In the genomic region with DNA sequence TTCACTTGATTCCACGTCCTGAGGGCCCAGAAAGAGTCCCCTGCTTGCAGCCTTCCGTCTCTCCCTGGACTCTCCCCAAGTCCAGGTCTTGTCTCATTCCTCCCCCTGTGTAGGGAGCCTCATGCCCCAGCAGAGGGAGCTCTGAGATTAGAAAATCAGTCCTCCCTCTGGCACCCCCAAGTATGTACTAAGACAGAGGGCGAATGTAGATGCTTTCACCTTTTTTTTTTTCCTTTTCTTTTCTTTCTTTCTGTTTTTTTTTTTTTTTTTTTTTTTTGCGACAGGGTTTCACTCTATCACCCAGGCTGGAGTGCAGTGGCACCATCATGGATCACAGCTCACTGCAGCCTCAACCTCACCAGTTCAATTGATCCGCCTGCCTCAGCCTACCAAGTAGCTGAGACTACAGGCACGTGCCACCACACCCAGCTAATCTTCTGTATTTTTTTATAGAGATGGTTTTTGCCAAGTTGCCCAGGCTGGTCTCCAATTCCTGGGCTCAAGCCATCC, we compare ENCODE assay signal across 8 cellular contexts. TPM values are rescaled to one million over a fixed set of nuclear protein-coding genes. Genes with fewer than 3 reads are reported as not detected.
DNase-seq lines count a peak whose midpoint lies in the region; ATAC-seq and TF ChIP-seq lines count a peak whose summit lies in the region.

No MANE protein-coding gene starts in this region.

- in situ Hi-C loops in Panc1 (cut with HindIII; ENCODE audit: low pct_unique_long_range_greater_than_20kb, low sequenced_read_pairs), result no loop called here

- TF ChIP-seq CTCF in Panc1 (IDR thresholded peaks at IDR 0.05) (peak; percentile 95), fibroblast of pulmonary artery (IDR thresholded peaks at IDR 0.05; ENCODE audit: low read length, missing control alignments) (peak; percentile 92), omental fat pad (IDR thresholded peaks at IDR 0.05) (peak in 2 of 3 donors; percentile 24 to 69)

- no TSS peak for BruUV-seq in Panc1 (replicated peaks; lab: Mats Ljungman, UMichigan)

- H3K4me3 ChIP-seq in Panc1 (ENCODE audit: low read depth in 2 of 2, low read length in 2 of 2) (no peak overlapping the region), fibroblast of pulmonary artery (replicated peaks; ENCODE audit: low read depth, low read length) (no peak overlapping the region)

- POLR2A ChIA-PET in Panc1 (lab: Charles Lee), result interaction anchor here (0.7 to 1.0 kb wide), 2 partner anchors 10 to 453 kb away, joined by 3 to 17 read pairs; no protein-coding TSS in a partner anchor

- CTCF ChIA-PET in Panc1 (lab: Charles Lee), result interaction anchor here (0.5 to 4.6 kb wide), 25 partner anchors 10 to 1911 kb away, joined by 3 to 49 read pairs (median 9); partner anchors contain the start of gene KAZALD1

- peak; percentile 94 for TF ChIP-seq RAD21 in Ishikawa (IDR thresholded peaks at IDR 0.05; ENCODE audit: low read depth)

- peaks cover 21% of the 10 kb centered on the region for H3K4me1 ChIP-seq in Panc1 (ENCODE audit: control insufficient read depth, insufficient read depth, low read length)

- intact Hi-C loops in Panc1 (cut with micrococcal nuclease; ENCODE audit: unreplicated experiment), result loop anchor here (10.0 kb wide), 1 partner anchor 103 kb away; no protein-coding TSS in a partner anchor

- H3K27ac ChIP-seq in Panc1 (ENCODE audit: low read length), result no peak overlapping the region

- H3K27me3 ChIP-seq in Panc1 (ENCODE audit: control insufficient read depth, insufficient read depth, low read length), result no peaks in the 10 kb centered on the region

- no peaks in the 10 kb centered on the region for H3K36me3 ChIP-seq in Panc1 (ENCODE audit: control insufficient read depth, insufficient read depth, low read length)

- TF ChIP-seq EP300 in Ishikawa (IDR thresholded peaks at IDR 0.05; ENCODE audit: borderline replicate concordance), result no peak

- no peaks in the 10 kb centered on the region for H3K9me3 ChIP-seq in Panc1 (ENCODE audit: control insufficient read depth, insufficient read depth, low read depth, low read length)

- DNase-seq in CMK (ENCODE audit: low read depth), result peak; percentile 69
- DNase-seq in Panc1 (ENCODE audit: low read depth, low spot score), result no peak
- DNase-seq in activated T-cell treated with anti-CD3 and anti-CD28 coated beads, Interleukin-2, amount 50 U/mL, for 48 hours, result peak; percentile 80 to 82
- peak; percentile 89 for DNase-seq in fibroblast of pulmonary artery (ENCODE audit: low read depth)
- peak; percentile 60 for DNase-seq in omental fat pad (ENCODE audit: low spot score)
- peak; percentile 87 for DNase-seq in ureter (ENCODE audit: low spot score)

- peak; percentile 58 for ATAC-seq in GM19455 (IDR thresholded peaks at IDR 0.05; ENCODE audit: unreplicated experiment)
- ATAC-seq in Panc1, result peak; percentile 81
- peak; percentile 79 for ATAC-seq in omental fat pad (ENCODE audit: low FRiP score)

TF ChIP-seq in Ishikawa, 13 proteins besides CTCF, POLR2A, EP300 and RAD21:
- TF ChIP-seq TCF12 (IDR thresholded peaks at IDR 0.05; ENCODE audit: low read depth), result no peak
- no peak for TF ChIP-seq YY1 (IDR thresholded peaks at IDR 0.05; ENCODE audit: low read depth)
- TF ChIP-seq, protein P1, sequence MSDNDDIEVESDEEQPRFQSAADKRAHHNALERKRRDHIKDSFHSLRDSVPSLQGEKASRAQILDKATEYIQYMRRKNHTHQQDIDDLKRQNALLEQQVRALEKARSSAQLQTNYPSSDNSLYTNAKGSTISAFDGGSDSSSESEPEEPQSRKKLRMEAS (IDR thresholded peaks at IDR 0.05), result no peak
- TF ChIP-seq EGR1 (IDR thresholded peaks at IDR 0.05), result no peak
- TF ChIP-seq, protein P2, sequence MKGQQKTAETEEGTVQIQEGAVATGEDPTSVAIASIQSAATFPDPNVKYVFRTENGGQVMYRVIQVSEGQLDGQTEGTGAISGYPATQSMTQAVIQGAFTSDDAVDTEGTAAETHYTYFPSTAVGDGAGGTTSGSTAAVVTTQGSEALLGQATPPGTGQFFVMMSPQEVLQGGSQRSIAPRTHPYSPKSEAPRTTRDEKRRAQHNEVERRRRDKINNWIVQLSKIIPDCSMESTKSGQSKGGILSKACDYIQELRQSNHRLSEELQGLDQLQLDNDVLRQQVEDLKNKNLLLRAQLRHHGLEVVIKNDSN (IDR thresholded peaks at IDR 0.05), result no peak

RNA-seq across cellular contexts. Expression of gene SFXN3, which starts 10.3 kb away (rescaled TPM):
- total RNA-seq in Panc1 (2021; ENCODE audit: unreplicated experiment), result 15.3 TPM
- 12.9 TPM for polyA plus RNA-seq in Panc1 (2012; ENCODE audit: insufficient read length)
- total RNA-seq in omental fat pad, result 10 to 100 TPM; 54.8 to 97.3 (median 71.2) TPM
- total RNA-seq in ureter, result 36.8 TPM

RNA-seq across cellular contexts. Expression of gene PDZD7, which starts 10.4 kb away (rescaled TPM):
- 1.8 TPM for total RNA-seq in Panc1 (2021; ENCODE audit: unreplicated experiment)
- polyA plus RNA-seq in Panc1 (2012; ENCODE audit: insufficient read length), result 2.0 TPM
- 1 to 10 TPM in 1 of 4 donors, under 1 TPM in 3; 0.12 to 3.3 (median 0.30) TPM for total RNA-seq in omental fat pad
- total RNA-seq in ureter, result 0.18 TPM

RNA-seq across cellular contexts. Expression of gene KAZALD1, which starts 20.5 kb away (rescaled TPM):
- total RNA-seq in Panc1 (2021; ENCODE audit: unreplicated experiment), result 21.2 TPM
- 17.5 TPM for polyA plus RNA-seq in Panc1 (2012; ENCODE audit: insufficient read length)
- total RNA-seq in omental fat pad, result 10 to 100 TPM in 1 of 4 donors, 1 to 10 TPM in 2, under 1 TPM in 1; 0.72 to 15.0 (median 1.6) TPM
- 3.4 TPM for total RNA-seq in ureter

RNA-seq across cellular contexts. Expression of gene LZTS2, which starts 41.7 kb away (rescaled TPM):
- total RNA-seq in Panc1 (2021; ENCODE audit: unreplicated experiment) (65.5 TPM), omental fat pad (10 to 100 TPM; 59.4 to 98.0 (median 72.6) TPM), ureter (63.6 TPM)
- 97.7 TPM for polyA plus RNA-seq in Panc1 (2012; ENCODE audit: insufficient read length)

RNA-seq across cellular contexts. Expression of gene TWNK, which starts 54.0 kb away (rescaled TPM):
- total RNA-seq in Panc1 (2021; ENCODE audit: unreplicated experiment), result 30.5 TPM
- polyA plus RNA-seq in Panc1 (2012; ENCODE audit: insufficient read length), result 25.0 TPM
- 10 to 100 TPM in 1 of 4 donors, 1 to 10 TPM in 3; 4.6 to 20.8 (median 6.9) TPM for total RNA-seq in omental fat pad
- 13.7 TPM for total RNA-seq in ureter
